In genomic region chr2:44655401-44655864, GRCh38 we compare ENCODE assay signal across 26 cellular contexts.
DNase-seq lines count a peak whose midpoint lies in the region; ATAC-seq lines count a peak whose summit lies in the region.
"Had no signal": no experiment of that assay in that cellular context is flagged by ENCODE, and none has a peak within 500 bp of the region (broad histone marks: within the 10 kb centered on the region; RNA-seq: fewer than 3 reads in every experiment).

No MANE protein-coding gene starts in this region.

- H3K4me1 ChIP-seq in HAP-1, result peaks cover 57% of the 10 kb centered on the region
- H3K4me1 ChIP-seq: breast epithelium, sigmoid colon had no signal

- no peaks in the 10 kb centered on the region for H3K36me3 Mint-ChIP-seq in activated naive CD4-positive, alpha-beta T cell treated with anti-CD3 and anti-CD28 coated beads, Interleukin-2, amount 10 ng/mL, durations not matched to agents 7 days and 5 days
- H3K36me3 Mint-ChIP-seq: activated CD8-positive, alpha-beta memory T cell treated with anti-CD3 and anti-CD28 coated beads, Interleukin-2, amount 10 ng/mL, durations not matched to agents 7 days and 5 days; CD4-positive, CD25-positive, alpha-beta regulatory T cell had no signal

- no peaks in the 10 kb centered on the region for H3K9me3 ChIP-seq in HAP-1
- H3K9me3 ChIP-seq: breast epithelium, sigmoid colon had no signal

- H3K4me3 Mint-ChIP-seq in activated naive CD4-positive, alpha-beta T cell treated with anti-CD3 and anti-CD28 coated beads, Interleukin-2, amount 10 ng/mL, durations not matched to agents 7 days and 5 days, result no peak overlapping the region
- H3K4me3 Mint-ChIP-seq: activated CD8-positive, alpha-beta memory T cell treated with anti-CD3 and anti-CD28 coated beads, Interleukin-2, amount 10 ng/mL, durations not matched to agents 7 days and 5 days; activated T-cell treated with anti-CD3 and anti-CD28 coated beads, Interleukin-2, amount 50 U/mL, for 72 hours; CD4-positive, CD25-positive, alpha-beta regulatory T cell; stimulated activated naive CD8-positive, alpha-beta T cell treated with anti-CD3 and anti-CD28 coated beads, Interleukin-15, Interleukin-2, amounts not matched to agents 100 ng/mL and 50 ng/mL, for 24 hours had no signal

- CTCF ChIA-PET in activated naive CD4-positive, alpha-beta T cell treated with anti-CD3 and anti-CD28 coated beads, Interleukin-2, amount 10 ng/mL, durations not matched to agents 7 days and 5 days (lab: Charles Lee), result no interaction called here

- no peak overlapping the region for H3K27ac Mint-ChIP-seq in activated naive CD4-positive, alpha-beta T cell treated with anti-CD3 and anti-CD28 coated beads, Interleukin-2, amount 10 ng/mL, durations not matched to agents 7 days and 5 days
- H3K27ac Mint-ChIP-seq: activated CD8-positive, alpha-beta memory T cell treated with anti-CD3 and anti-CD28 coated beads, Interleukin-2, amount 10 ng/mL, durations not matched to agents 7 days and 5 days; activated T-cell treated with anti-CD3 and anti-CD28 coated beads, Interleukin-2, amount 50 U/mL, for 72 hours; stimulated activated naive CD8-positive, alpha-beta T cell treated with anti-CD3 and anti-CD28 coated beads, Interleukin-15, Interleukin-2, amounts not matched to agents 100 ng/mL and 50 ng/mL, for 24 hours had no signal

- DNase-seq in D341Med (ENCODE audit: low spot score), result peak; percentile 57
- peak; percentile 78 to 87 for DNase-seq in HAP-1 (ENCODE audit: low spot score in 2 of 2)
- DNase-seq in NCI-H2081 treated with DMSO at 0.1 percent for 48 hours (lab: John Stamatoyannopoulos, UW), result peak; percentile 86
- peak; percentile 8 for DNase-seq in foreskin melanocyte
- no peak for DNase-seq in AG08396 (ENCODE audit: low spot score)
- no peak for DNase-seq in activated naive CD4-positive, alpha-beta T cell treated with anti-CD3 and anti-CD28 coated beads, Interleukin-2, amount 10 ng/mL, durations not matched to agents 7 days and 5 days
- DNase-seq: activated CD4-positive, alpha-beta T cell treated with anti-CD3 and anti-CD28 coated beads for 48 hours; activated CD8-positive, alpha-beta memory T cell treated with anti-CD3 and anti-CD28 coated beads, Interleukin-2, amount 10 ng/mL, durations not matched to agents 7 days and 5 days; activated naive CD4-positive, alpha-beta T cell treated with Interleukin-2 at 50 U/mL for 16 hours; activated T-cell treated with anti-CD3 and anti-CD28 coated beads, Interleukin-2, amount 50 U/mL, for 72 hours; amniotic stem cell; CD4-positive, CD25-positive, alpha-beta regulatory T cell; effector CD8-positive, alpha-beta T cell; erythroblast; foreskin fibroblast; GDM1; Karpas-422; mammary epithelial cell; MV-4-11; NCI-H2171 treated with DMSO at 0.1 percent for 48 hours; sigmoid colon; stimulated activated CD4-positive, alpha-beta T cell treated with anti-CD3 and anti-CD28 coated beads, Interleukin-15, amount 100 ng/mL, for 24 hours had no signal

- no peaks in the 10 kb centered on the region for H3K4me1 Mint-ChIP-seq in activated naive CD4-positive, alpha-beta T cell treated with anti-CD3 and anti-CD28 coated beads, Interleukin-2, amount 10 ng/mL, durations not matched to agents 7 days and 5 days

- H3K27me3 ChIP-seq in HAP-1 (ENCODE audit: low read depth), result no peaks in the 10 kb centered on the region
- H3K27me3 ChIP-seq: breast epithelium, sigmoid colon had no signal

- H3K27me3 Mint-ChIP-seq in activated naive CD4-positive, alpha-beta T cell treated with anti-CD3 and anti-CD28 coated beads, Interleukin-2, amount 10 ng/mL, durations not matched to agents 7 days and 5 days, result no peaks in the 10 kb centered on the region
- H3K27me3 Mint-ChIP-seq: activated CD8-positive, alpha-beta memory T cell treated with anti-CD3 and anti-CD28 coated beads, Interleukin-2, amount 10 ng/mL, durations not matched to agents 7 days and 5 days; CD4-positive, CD25-positive, alpha-beta regulatory T cell; stimulated activated naive CD8-positive, alpha-beta T cell treated with anti-CD3 and anti-CD28 coated beads, Interleukin-15, Interleukin-2, amounts not matched to agents 100 ng/mL and 50 ng/mL, for 24 hours had no signal

- ATAC-seq in GM18502 (IDR thresholded peaks at IDR 0.05; ENCODE audit: poor library complexity, unreplicated experiment), result no peak
- ATAC-seq: activated CD8-positive, alpha-beta memory T cell treated with anti-CD3 and anti-CD28 coated beads, Interleukin-2, amount 10 ng/mL, durations not matched to agents 7 days and 5 days; activated T-cell treated with anti-CD3 and anti-CD28 coated beads, Interleukin-2, amount 50 U/mL, for 72 hours had no signal

- in situ Hi-C loops in HAP-1 (cut with MboI; ENCODE audit: low sequenced_read_pairs), result no loop called here

- no peaks in the 10 kb centered on the region for H3K36me3 ChIP-seq in HAP-1 (replicated peaks)
- H3K36me3 ChIP-seq: breast epithelium, sigmoid colon had no signal

- H3K4me3 ChIP-seq in HAP-1, result no peak overlapping the region
- H3K4me3 ChIP-seq: breast epithelium, sigmoid colon, SK-N-MC had no signal

- no peaks in the 10 kb centered on the region for H3K9me3 Mint-ChIP-seq in activated naive CD4-positive, alpha-beta T cell treated with anti-CD3 and anti-CD28 coated beads, Interleukin-2, amount 10 ng/mL, durations not matched to agents 7 days and 5 days
- H3K9me3 Mint-ChIP-seq: activated T-cell treated with anti-CD3 and anti-CD28 coated beads, Interleukin-2, amount 50 U/mL, for 72 hours; CD4-positive, CD25-positive, alpha-beta regulatory T cell; stimulated activated naive CD8-positive, alpha-beta T cell treated with anti-CD3 and anti-CD28 coated beads, Interleukin-15, Interleukin-2, amounts not matched to agents 100 ng/mL and 50 ng/mL, for 24 hours had no signal

Comparison
In these comparisons a context has a peak if more than half of its experiments do, and no peak if none do; other contexts are left out.
1. DNase-seq: peak in D341Med (single experiment), HAP-1 (2 of 2), NCI-H2081 treated with DMSO at 0.1 percent for 48 hours (single experiment) and foreskin melanocyte (single experiment); none in AG08396 (single experiment) and activated naive CD4-positive, alpha-beta T cell treated with anti-CD3 and anti-CD28 coated beads, Interleukin-2, amount 10 ng/mL, durations not matched to agents 7 days and 5 days (single experiment).